34 cellular contexts compared by ENCODE assay signal in genomic region chr4:93053140-93053539, GRCh38.
DNase-seq lines count a peak whose midpoint lies in the region; ATAC-seq, FAIRE-seq and TF ChIP-seq lines count a peak whose summit lies in the region.
"Had no signal": no experiment of that assay in that cellular context is flagged by ENCODE, and none has a peak within 500 bp of the region (broad histone marks: within the 10 kb centered on the region; RNA-seq: fewer than 3 reads in every experiment).

No MANE protein-coding gene starts in this region.

- H4K20me1 ChIP-seq in HepG2 (ENCODE audit: insufficient read depth, low read length) (no peaks in the 10 kb centered on the region), IMR-90 (ENCODE audit: insufficient read depth, low read length) (no peaks in the 10 kb centered on the region), K562 (replicated peaks; ENCODE audit: control insufficient read depth, insufficient read depth, low read length) (no peaks in the 10 kb centered on the region)
- H4K20me1 ChIP-seq: BLaER1; BLaER1 treated with 17β-estradiol and CSF1 and Interleukin-3, amounts not matched to agents 10 nM and 100 nM had no signal

- no peak overlapping the region for H3K4me2 ChIP-seq in HepG2 (ENCODE audit: low read depth, low read length)
- no peak overlapping the region for H3K4me2 ChIP-seq in A549
- no peak overlapping the region for H3K4me2 ChIP-seq in IMR-90 (ENCODE audit: low read depth, low read length)
- no peak overlapping the region for H3K4me2 ChIP-seq in K562 (ENCODE audit: insufficient read depth, low read length)
- H3K4me2 ChIP-seq: BLaER1; BLaER1 treated with 17β-estradiol and CSF1 and Interleukin-3, amounts not matched to agents 10 nM and 100 nM had no signal

- no peaks in the 10 kb centered on the region for H3K9me1 ChIP-seq in IMR-90 (ENCODE audit: insufficient read depth, low read length)
- H3K9me1 ChIP-seq in K562 (ENCODE audit: control insufficient read depth, insufficient read depth, low read length): no peaks in the 10 kb centered on the region

- H3K4me1 ChIP-seq in HepG2 (ENCODE audit: insufficient read depth, low read length) (no peaks in the 10 kb centered on the region), right lobe of liver (no peaks in the 10 kb centered on the region), A549 (no peaks in the 10 kb centered on the region), IMR-90 (ENCODE audit: control insufficient read depth, insufficient read depth, low read length) (no peaks in the 10 kb centered on the region), K562 (replicated peaks in 1 of 2; ENCODE audit: control insufficient read depth in 2 of 2, insufficient read depth in 2 of 2, low read length in 2 of 2) (no peaks in the 10 kb centered on the region), tibial nerve (no peaks in the 10 kb centered on the region)
- H3K4me1 ChIP-seq: BE2C; BLaER1; BLaER1 treated with 17β-estradiol and CSF1 and Interleukin-3, amounts not matched to agents 10 nM and 100 nM; Caco-2 had no signal

- TF ChIP-seq POLR2A in HepG2 (IDR thresholded peaks at IDR 0.05; ENCODE audit: insufficient read depth in 1 of 2, low read depth in 2 of 2, low read length in 2 of 2): no peak
- no peak for TF ChIP-seq POLR2A in right lobe of liver (IDR thresholded peaks at IDR 0.05)
- TF ChIP-seq POLR2A in A549 (IDR thresholded peaks at IDR 0.05; ENCODE audit: low read length): no peak
- TF ChIP-seq POLR2A in IMR-90 (IDR thresholded peaks at IDR 0.05; ENCODE audit: low read depth, low read length): no peak
- no peak for TF ChIP-seq POLR2A in K562 (conservative IDR thresholded peaks at IDR 0.05)
- TF ChIP-seq POLR2A in tibial nerve (IDR thresholded peaks at IDR 0.05): no peak

- H3K9me3 ChIP-seq in HepG2 (ENCODE audit: low read length) (no peaks in the 10 kb centered on the region), right lobe of liver (no peaks in the 10 kb centered on the region), A549 (no peaks in the 10 kb centered on the region), IMR-90 (ENCODE audit: control insufficient read depth, insufficient read depth, low read length) (no peaks in the 10 kb centered on the region), K562 (replicated peaks; ENCODE audit: control insufficient read depth, insufficient read depth, low read depth, low read length) (no peaks in the 10 kb centered on the region), tibial nerve (no peaks in the 10 kb centered on the region)
- H3K9me3 ChIP-seq: BE2C; BLaER1; BLaER1 treated with 17β-estradiol and CSF1 and Interleukin-3, amounts not matched to agents 10 nM and 100 nM; Caco-2 had no signal

- ATAC-seq in HepG2: no peak
- ATAC-seq in right lobe of liver: no peak
- ATAC-seq in A549: no peak
- ATAC-seq in IMR-90 (ENCODE audit: low read depth): no peak
- ATAC-seq in K562: no peak
- no peak for ATAC-seq in HG02642 (IDR thresholded peaks at IDR 0.05; ENCODE audit: poor library complexity, unreplicated experiment)
- ATAC-seq: CD8-positive, alpha-beta T cell had no signal

- dilution Hi-C loops in IMR-90 (cut with HindIII; ENCODE audit: low sequenced_read_pairs, unreplicated experiment): no loop called here

- H3K79me2 ChIP-seq in HepG2 (ENCODE audit: insufficient read depth, low read length) (no peaks in the 10 kb centered on the region), K562 (ENCODE audit: control insufficient read depth, insufficient read depth, low read length) (no peaks in the 10 kb centered on the region)

- in situ Hi-C loops in HepG2 (cut with HindIII; ENCODE audit: extremely low pct_ligation_motif_present, low pct_unique_long_range_greater_than_20kb) (no loop called here), IMR-90 (cut with MboI; ENCODE audit: low sequenced_read_pairs) (no loop called here), K562 (cut with MboI) (no loop called here)

- no peak overlapping the region for H3K56ac ChIP-seq in IMR-90 (ENCODE audit: extremely low read depth, insufficient read depth, low read length)

- FAIRE-seq in HepG2 (lab: Jason Lieb, UNC): no peak
- no peak for FAIRE-seq in A549 (lab: Jason Lieb, UNC)
- no peak for FAIRE-seq in K562 (lab: Jason Lieb, UNC)
- FAIRE-seq: A204.1, D721Med had no signal

- H2AK9ac ChIP-seq in IMR-90 (replicated peaks; ENCODE audit: low read depth, low read length, poor library complexity): no peak overlapping the region

- H2BK5ac ChIP-seq in IMR-90 (ENCODE audit: low read depth, low read length, poor library complexity, severe bottlenecking): no peak overlapping the region

- no peak for TF ChIP-seq RAD21 in HepG2 (CRISPR knock-in tag; IDR thresholded peaks at IDR 0.05)
- TF ChIP-seq RAD21 in A549 (conservative IDR thresholded peaks at IDR 0.05 in 1 of 2, IDR thresholded peaks at IDR 0.05 in 1 of 2): no peak
- TF ChIP-seq RAD21 in IMR-90 (IDR thresholded peaks at IDR 0.05; ENCODE audit: low read length): no peak
- TF ChIP-seq RAD21 in K562 (CRISPR knock-in tag; conservative IDR thresholded peaks at IDR 0.05 in 1 of 2, IDR thresholded peaks at IDR 0.05 in 1 of 2): no peak

- H3K4me3 ChIP-seq in HepG2 (replicated peaks in 1 of 3; ENCODE audit: insufficient read depth in 1 of 3, low read depth in 2 of 3, low read length in 3 of 3) (no peak overlapping the region), right lobe of liver (no peak overlapping the region), A549 (no peak overlapping the region), IMR-90 (ENCODE audit: insufficient read depth, low read depth, low read length) (no peak overlapping the region), K562 (no peak overlapping the region), tibial nerve (no peak overlapping the region)
- H3K4me3 ChIP-seq: BLaER1; BLaER1 treated with 17β-estradiol and CSF1 and Interleukin-3, amounts not matched to agents 10 nM and 100 nM had no signal

- H3K79me1 ChIP-seq in IMR-90 (ENCODE audit: low read depth in 1 of 2, low read length in 2 of 2): no peaks in the 10 kb centered on the region

- H3K27ac ChIP-seq in HepG2 (ENCODE audit: extremely low read length, insufficient read depth, low read length) (no peak overlapping the region), right lobe of liver (no peak overlapping the region), A549 (no peak overlapping the region), IMR-90 (ENCODE audit: insufficient read depth, low read length) (no peak overlapping the region), K562 (ENCODE audit: extremely low read depth, low read depth, low read length) (no peak overlapping the region), tibial nerve (no peak overlapping the region)
- H3K27ac ChIP-seq: 22Rv1; BLaER1; BLaER1 treated with 17β-estradiol and CSF1 and Interleukin-3, amounts not matched to agents 10 nM and 100 nM; C4-2B had no signal

- H2BK20ac ChIP-seq in IMR-90 (ENCODE audit: low read depth, low read length): no peak overlapping the region

- no peak overlapping the region for H2BK15ac ChIP-seq in IMR-90 (ENCODE audit: low read depth, low read length)

- CTCF ChIA-PET in HepG2 (lab: Yijun Ruan, JAX; ENCODE audit: low intra/inter-chr PET ratio, low total read pairs) (no interaction called here), A549 (lab: Yijun Ruan, JAX) (no interaction called here), IMR-90 (lab: Yijun Ruan, JAX) (no interaction called here), K562 (lab: Yijun Ruan, JAX; ENCODE audit: low intra/inter-chr PET ratio) (no interaction called here)

- H4K8ac ChIP-seq in IMR-90 (ENCODE audit: low read depth in 2 of 2, low read length in 2 of 2): no peak overlapping the region

- H3K18ac ChIP-seq in IMR-90 (ENCODE audit: low read depth, low read length): no peak overlapping the region

- H3K36me3 ChIP-seq in HepG2 (replicated peaks in 1 of 2; ENCODE audit: control insufficient read depth in 1 of 2, insufficient read depth in 2 of 2, low read length in 2 of 2): no peaks in the 10 kb centered on the region
- H3K36me3 ChIP-seq in right lobe of liver: no peaks in the 10 kb centered on the region
- no peaks in the 10 kb centered on the region for H3K36me3 ChIP-seq in IMR-90 (ENCODE audit: control insufficient read depth, insufficient read depth, low read length)
- H3K36me3 ChIP-seq in K562 (ENCODE audit: control insufficient read depth, insufficient read depth, low read length): no peaks in the 10 kb centered on the region
- no peaks in the 10 kb centered on the region for H3K36me3 ChIP-seq in tibial nerve
- H3K36me3 ChIP-seq: BE2C; BLaER1; BLaER1 treated with 17β-estradiol and CSF1 and Interleukin-3, amounts not matched to agents 10 nM and 100 nM had no signal

- H2BK120ac ChIP-seq in IMR-90 (ENCODE audit: low read depth, low read length): no peak overlapping the region

- H3K4ac ChIP-seq in IMR-90 (ENCODE audit: low read depth, low read length): no peak overlapping the region

- TF ChIP-seq EP300 in HepG2 (IDR thresholded peaks at IDR 0.05; ENCODE audit: low read depth in 2 of 2, low read length in 2 of 2): no peak
- no peak for TF ChIP-seq EP300 in HepG2 (CRISPR knock-in tag; IDR thresholded peaks at IDR 0.05; ENCODE audit: borderline replicate concordance)
- no peak for TF ChIP-seq EP300 in A549 (IDR thresholded peaks at IDR 0.05)
- TF ChIP-seq EP300 in K562 (IDR thresholded peaks at IDR 0.05; ENCODE audit: low read length): no peak
- TF ChIP-seq EP300 in tibial nerve (IDR thresholded peaks at IDR 0.05): no peak

- H3K27me3 ChIP-seq in HepG2 (ENCODE audit: control insufficient read depth in 1 of 2, insufficient read depth in 2 of 2, low read length in 2 of 2): no peaks in the 10 kb centered on the region
- H3K27me3 ChIP-seq in right lobe of liver: no peaks in the 10 kb centered on the region
- no peaks in the 10 kb centered on the region for H3K27me3 ChIP-seq in IMR-90 (ENCODE audit: control insufficient read depth, insufficient read depth, low read length)
- no peaks in the 10 kb centered on the region for H3K27me3 ChIP-seq in K562 (ENCODE audit: control insufficient read depth in 2 of 2, insufficient read depth in 2 of 2, low read length in 2 of 2)
- H3K27me3 ChIP-seq in tibial nerve: no peaks in the 10 kb centered on the region
- H3K27me3 ChIP-seq: BE2C; BLaER1; BLaER1 treated with 17β-estradiol and CSF1 and Interleukin-3, amounts not matched to agents 10 nM and 100 nM had no signal

- DNase-seq in HepG2 (ENCODE audit: low spot score) (no peak), right lobe of liver (no peak), A549 (ENCODE audit: low read depth in 1 of 2, low spot score in 1 of 2) (no peak), IMR-90 (no peak), K562 (ENCODE audit: extremely low read depth in 1 of 4, low spot score in 3 of 4) (no peak), tibial nerve (ENCODE audit: low spot score in 2 of 2) (no peak), MV-4-11 (lab: John Stamatoyannopoulos, UW) (no peak)
- DNase-seq: 8988T; ACHN; AML-193; BE2C; C1 segment of cervical spinal cord; Caco-2; Calu3; CD4-positive, alpha-beta memory T cell; CD4-positive, alpha-beta T cell; CD4-positive, CD25-positive, alpha-beta regulatory T cell; CD8-positive, alpha-beta memory T cell; CD8-positive, alpha-beta T cell; COR-L47; DMS 273 treated with DMSO at 0.1 percent for 48 hours; DMS153; DMS53; DMS79; DMS79 treated with DMSO at 0.1 percent for 48 hours; DND-41; EL had no signal

- no peak overlapping the region for H3K23ac ChIP-seq in IMR-90 (ENCODE audit: low read depth, low read length)

- intact Hi-C loops in HepG2 (cut with micrococcal nuclease; ENCODE audit: unreplicated experiment): no loop called here
- intact Hi-C loops in right lobe of liver (cut with DNase I): no loop called here
- intact Hi-C loops in IMR-90 (cut with micrococcal nuclease): no loop called here
- intact Hi-C loops in K562 (cut with micrococcal nuclease): no loop called here

- no peak for TF ChIP-seq CTCF in HepG2 (CRISPR knock-in tag; IDR thresholded peaks at IDR 0.05)
- no peak for TF ChIP-seq CTCF in right lobe of liver (IDR thresholded peaks at IDR 0.05)
- TF ChIP-seq CTCF in A549 (IDR thresholded peaks at IDR 0.05): no peak
- no peak for TF ChIP-seq CTCF in IMR-90 (conservative IDR thresholded peaks at IDR 0.05; ENCODE audit: low read depth, low read length)
- no peak for TF ChIP-seq CTCF in K562 (IDR thresholded peaks at IDR 0.05 in 2 of 3, conservative IDR thresholded peaks at IDR 0.05 in 1 of 3; ENCODE audit: insufficient read depth in 2 of 3, low read depth in 1 of 3, low read length in 3 of 3)
- no peak for TF ChIP-seq CTCF in tibial nerve (IDR thresholded peaks at IDR 0.05)

- H3K9ac ChIP-seq in HepG2 (ENCODE audit: insufficient read depth, low read depth, low read length) (no peak overlapping the region), IMR-90 (ENCODE audit: low read depth, low read length) (no peak overlapping the region), K562 (ENCODE audit: insufficient read depth in 1 of 2, low read depth in 2 of 2, low read length in 2 of 2) (no peak overlapping the region)
- H3K9ac ChIP-seq: BLaER1; BLaER1 treated with 17β-estradiol and CSF1 and Interleukin-3, amounts not matched to agents 10 nM and 100 nM had no signal

- no peak overlapping the region for H2AFZ ChIP-seq in HepG2 (ENCODE audit: low read length)
- no peak overlapping the region for H2AFZ ChIP-seq in IMR-90 (replicated peaks; ENCODE audit: low read length, poor library complexity)
- H2AFZ ChIP-seq in K562 (ENCODE audit: low read depth, low read length): no peak overlapping the region

- H4K91ac ChIP-seq in IMR-90 (ENCODE audit: insufficient read depth, low read depth, low read length): no peak overlapping the region

- no peak overlapping the region for H3K14ac ChIP-seq in IMR-90 (replicated peaks; ENCODE audit: low read depth, low read length)

- no peak overlapping the region for H4K5ac ChIP-seq in IMR-90 (ENCODE audit: low read depth, low read length)

- no TSS peak for BruUV-seq in HepG2 (replicated peaks; lab: Mats Ljungman, UMichigan)
- BruUV-seq in IMR-90 (replicated peaks; lab: Mats Ljungman, UMichigan): no TSS peak
- no TSS peak for BruUV-seq in K562 (replicated peaks; lab: Mats Ljungman, UMichigan)

- POLR2A ChIA-PET in HepG2 (lab: Yijun Ruan, JAX) (no interaction called here), A549 (lab: Yijun Ruan, JAX) (no interaction called here), IMR-90 (lab: Charles Lee; ENCODE audit: unreplicated experiment) (no interaction called here), K562 (lab: Yijun Ruan, JAX) (no interaction called here)

- no peak overlapping the region for H2AK5ac ChIP-seq in IMR-90 (ENCODE audit: low read depth, low read length)

- 31% methylated on average over 6 of the region's 6 CpGs for WGBS in HepG2 (ENCODE audit: low lambda C conversion rate)
- WGBS in right lobe of liver (ENCODE audit: insufficient coverage, low coverage, low lambda C conversion rate, missing lambda C conversion rate): 83% methylated on average over 6 of the region's 6 CpGs
- WGBS in A549 (ENCODE audit: missing lambda C conversion rate): 47% methylated on average over 6 of the region's 6 CpGs
- no CpG with 5 or more reads among the region's 6 CpGs for WGBS in IMR-90 (ENCODE audit: extremely low coverage in 2 of 2, insufficient read length in 1 of 2), 2 experiments
- whole genome bisulfite sequencing in K562 (ENCODE audit: insufficient coverage, low coverage, missing lambda C conversion rate): 1% methylated on average over 6 of the region's 6 CpGs
- WGBS in tibial nerve, 2 donors: 96% methylated on average over 6 of the region's 6 CpGs

Comparison
In these comparisons a context has a peak if more than half of its experiments do, and no peak if none do; other contexts are left out.
1. Of the 241 proteins assayed by ChIP-seq in both HepG2 and K562: peak only in HepG2: MAFF; only in K562: MAFG; in both: MAFK; in neither: 238.